1 cellular context compared by ENCODE assay signal in genomic region chr16:15861996-15862395, GRCh38.
TF ChIP-seq lines count a peak whose summit lies in the region.

No MANE protein-coding gene starts in this region.

TF ChIP-seq in HepG2, 621 proteins besides CTCF, POLR2A, EP300 and RAD21:
- TF ChIP-seq ARID4A (CRISPR knock-in tag; IDR thresholded peaks at IDR 0.05; ENCODE audit: borderline replicate concordance): no peak
- TF ChIP-seq ZNF598 (CRISPR knock-in tag; IDR thresholded peaks at IDR 0.05; ENCODE audit: borderline replicate concordance): no peak
- TF ChIP-seq CBX1 (IDR thresholded peaks at IDR 0.05; ENCODE audit: low read depth): no peak
- no peak for TF ChIP-seq ZKSCAN1 (IDR thresholded peaks at IDR 0.05; ENCODE audit: low read length)
- 0 out of 2 replicates have a peak, but pooled peaks have one; percentile 33 for TF ChIP-seq CREB1 (IDR thresholded peaks at IDR 0.05)
- no peak for TF ChIP-seq CREB1 (CRISPR knock-in tag; IDR thresholded peaks at IDR 0.05)
- no peak for TF ChIP-seq ZBTB49 (CRISPR knock-in tag; IDR thresholded peaks at IDR 0.05; ENCODE audit: borderline replicate concordance)
- no peak for TF ChIP-seq ZNF354B (CRISPR knock-in tag; IDR thresholded peaks at IDR 0.05)
- TF ChIP-seq ADNP (CRISPR knock-in tag; IDR thresholded peaks at IDR 0.05): no peak
TF ChIP-seq in HepG2: peak in this region for 1.
